In genomic region chr16:47523342-47524006, GRCh38 we compare ENCODE assay signal across 8 cellular contexts.
A peak's percentile ranks its signal among the peaks of the same experiment; 100 is the strongest.
DNase-seq lines count a peak whose midpoint lies in the region; ATAC-seq and TF ChIP-seq lines count a peak whose summit lies in the region.

No MANE protein-coding gene starts in this region.

- no peak for TF ChIP-seq CTCF in VCaP (conservative IDR thresholded peaks at IDR 0.05)
- no peak for TF ChIP-seq CTCF in foreskin fibroblast (IDR thresholded peaks at IDR 0.05; ENCODE audit: low read depth, low read length)

- no peak overlapping the region for H3K4me3 ChIP-seq in foreskin fibroblast (ENCODE audit: low read depth in 1 of 2, low read length in 2 of 2)

- peak overlapping the region; percentile 52 for H3K27ac ChIP-seq in VCaP

- ATAC-seq in GM19328 (IDR thresholded peaks at IDR 0.05; ENCODE audit: unreplicated experiment) (peak; percentile 99), HG03103 (IDR thresholded peaks at IDR 0.05; ENCODE audit: low read depth, unreplicated experiment) (peak; percentile 99)

- DNase-seq in AML-193 (lab: John Stamatoyannopoulos, UW): peak; percentile 5 to 19
- DNase-seq in stimulated activated CD4-positive, alpha-beta T cell treated with anti-CD3 and anti-CD28 coated beads, Interleukin-15, amount 100 ng/mL, for 24 hours: no peak
- DNase-seq in activated CD8-positive, alpha-beta memory T cell treated with anti-CD3 and anti-CD28 coated beads, Interleukin-2, amount 50 U/mL, for 4 hours: no peak
- no peak for DNase-seq in foreskin fibroblast
- DNase-seq in EL: no peak

Comparison
In these comparisons a context has a peak if more than half of its experiments do, and no peak if none do; other contexts are left out.
1. DNase-seq: peak in AML-193 (2 of 2); none in stimulated activated CD4-positive, alpha-beta T cell treated with anti-CD3 and anti-CD28 coated beads, Interleukin-15, amount 100 ng/mL, for 24 hours (single experiment), activated CD8-positive, alpha-beta memory T cell treated with anti-CD3 and anti-CD28 coated beads, Interleukin-2, amount 50 U/mL, for 4 hours (single experiment), foreskin fibroblast (0 of 2) and EL (single experiment).